Comparison of ENCODE assay signal across 32 cellular contexts in genomic region chr9:97849980-97850379, GRCh38. TPM values are rescaled to one million over a fixed set of nuclear protein-coding genes. Genes with fewer than 3 reads are reported as not detected.
"Had no signal": no experiment of that assay in that cellular context is flagged by ENCODE, and none has a peak within 500 bp of the region (broad histone marks: within the 10 kb centered on the region; RNA-seq: fewer than 3 reads in every experiment).

No MANE protein-coding gene starts in this region.

- H3K36me3 ChIP-seq: colonic mucosa, gastrocnemius medialis, neural progenitor cell, prostate gland, right atrium auricular region, sigmoid colon, stomach, tibial artery had no signal

- H3K36me3 Mint-ChIP-seq: mesothelial cell of epicardium; neural progenitor cell; stimulated activated effector memory CD8-positive, alpha-beta T cell treated with anti-CD3 and anti-CD28 coated beads, Interleukin-12 subunit alpha, Interleukin-12 subunit beta, amount 100 ng/mL, for 72 hours; type B pancreatic cell had no signal

- DNase-seq: colonic mucosa; effector CD8-positive, alpha-beta T cell; endodermal cell; foreskin fibroblast; gastrocnemius medialis; head of caudate nucleus; mesenchymal stem cell; mucosa of descending colon; naive thymus-derived CD4-positive, alpha-beta T cell; sigmoid colon; stimulated activated CD4-positive, alpha-beta T cell treated with anti-CD3 and anti-CD28 coated beads, Interleukin-2, amount 100 ng/mL, for 24 hours; stimulated activated CD4-positive, alpha-beta T cell treated with anti-CD3 and anti-CD28 coated beads, Interleukin-4, amount 100 ng/mL, for 24 hours; stimulated activated naive CD4-positive, alpha-beta T cell treated with Interleukin-2 at 50 U/mL for 16 hours; stomach; tibial artery had no signal

- H3K27ac Mint-ChIP-seq: dendritic cell treated with granulocyte-macrophage colony-stimulating factor and Interleukin-4, amounts not matched to agents 40 ng/mL and 50 ng/mL, for 4 days; endodermal cell; mesothelial cell of epicardium; naive thymus-derived CD4-positive, alpha-beta T cell; nephron; neural progenitor cell; stimulated activated effector memory CD8-positive, alpha-beta T cell treated with anti-CD3 and anti-CD28 coated beads, Interleukin-12 subunit alpha, Interleukin-12 subunit beta, amount 100 ng/mL, for 72 hours; type B pancreatic cell had no signal

- H3K9me3 ChIP-seq: colonic mucosa, gastrocnemius medialis, mucosa of descending colon, prostate gland, right atrium auricular region, sigmoid colon, tibial artery had no signal

- FAIRE-seq: keratinocyte had no signal

- H3K4me3 Mint-ChIP-seq: dendritic cell treated with granulocyte-macrophage colony-stimulating factor and Interleukin-4, amounts not matched to agents 40 ng/mL and 50 ng/mL, for 4 days; endodermal cell; mesothelial cell of epicardium; nephron; neural progenitor cell had no signal

- H3K4me3 ChIP-seq: colonic mucosa, gastrocnemius medialis, lung, mucosa of descending colon, neural progenitor cell, prostate gland, right atrium auricular region, sigmoid colon, stomach, tibial artery had no signal

- H3K4me1 Mint-ChIP-seq: nephron had no signal

- ATAC-seq: esophagus mucosa; gastrocnemius medialis; mucosa of descending colon; naive thymus-derived CD4-positive, alpha-beta T cell; stimulated activated effector memory CD8-positive, alpha-beta T cell treated with anti-CD3 and anti-CD28 coated beads, Interleukin-12 subunit alpha, Interleukin-12 subunit beta, amount 100 ng/mL, for 72 hours had no signal

- H3K9me3 Mint-ChIP-seq: dendritic cell treated with granulocyte-macrophage colony-stimulating factor and Interleukin-4, amounts not matched to agents 40 ng/mL and 50 ng/mL, for 4 days; endodermal cell; mesothelial cell of epicardium; nephron; stimulated activated effector memory CD8-positive, alpha-beta T cell treated with anti-CD3 and anti-CD28 coated beads, Interleukin-12 subunit alpha, Interleukin-12 subunit beta, amount 100 ng/mL, for 72 hours; type B pancreatic cell had no signal

RNA-seq across cellular contexts. Expression of gene FOXE1, which starts 3.0 kb away (rescaled TPM):
- total RNA-seq: colonic mucosa; endodermal cell; gastrocnemius medialis; liver; mesothelial cell of epicardium; mucosa of descending colon; naive thymus-derived CD4-positive, alpha-beta T cell; osteoblast; right atrium auricular region; sigmoid colon; skeletal muscle tissue; subcutaneous adipose tissue; temporal lobe; urinary bladder had no signal
- polyA plus RNA-seq: liver, sigmoid colon, urinary bladder had no signal
